22 cellular contexts compared by ENCODE assay signal in genomic region chr1:45141247-45142003, GRCh38.
DNase-seq lines count a peak whose midpoint lies in the region; ATAC-seq, FAIRE-seq and TF ChIP-seq lines count a peak whose summit lies in the region.
"Had no signal": no experiment of that assay in that cellular context is flagged by ENCODE, and none has a peak within 500 bp of the region (broad histone marks: within the 10 kb centered on the region; RNA-seq: fewer than 3 reads in every experiment).

No MANE protein-coding gene starts in this region.

- H3K27me3 ChIP-seq in neural progenitor cell (no peaks in the 10 kb centered on the region), small intestine (ENCODE audit: control insufficient read depth in 2 of 2, insufficient read depth in 2 of 2, low read length in 2 of 2) (no peaks in the 10 kb centered on the region)
- H3K27me3 ChIP-seq: BE2C had no signal

- TF ChIP-seq CTCF in VCaP (conservative IDR thresholded peaks at IDR 0.05) = no peak
- no peak for TF ChIP-seq CTCF in neural progenitor cell (IDR thresholded peaks at IDR 0.05)

- H3K27ac ChIP-seq in VCaP (peak overlapping the region; percentile 74), neural progenitor cell (no peak overlapping the region), small intestine (ENCODE audit: low read depth in 1 of 2, low read length in 1 of 2) (no peak overlapping the region)
- H3K27ac ChIP-seq: HL-60 had no signal

- no peaks in the 10 kb centered on the region for H3K9me3 Mint-ChIP-seq in neural progenitor cell
- no peaks in the 10 kb centered on the region for H3K9me3 Mint-ChIP-seq in activated CD4-positive, alpha-beta memory T cell treated with anti-CD3 and anti-CD28 coated beads for 36 hours
- H3K9me3 Mint-ChIP-seq: CD8-positive, alpha-beta memory T cell had no signal

- intact Hi-C loops in activated CD4-positive, alpha-beta memory T cell treated with anti-CD3 and anti-CD28 coated beads for 36 hours (cut with micrococcal nuclease) = no loop called here

- no peak overlapping the region for H3K27ac Mint-ChIP-seq in neural progenitor cell
- no peak overlapping the region for H3K27ac Mint-ChIP-seq in activated CD4-positive, alpha-beta memory T cell treated with anti-CD3 and anti-CD28 coated beads for 36 hours
- H3K27ac Mint-ChIP-seq: CD4-positive, CD25-positive, alpha-beta regulatory T cell had no signal

- H3K4me2 ChIP-seq in neural progenitor cell = no peak overlapping the region

- no peaks in the 10 kb centered on the region for H3K4me1 Mint-ChIP-seq in neural progenitor cell
- no peaks in the 10 kb centered on the region for H3K4me1 Mint-ChIP-seq in activated CD4-positive, alpha-beta memory T cell treated with anti-CD3 and anti-CD28 coated beads for 36 hours (ENCODE audit: low read depth)

- FAIRE-seq in small intestine (lab: Jason Lieb, UNC) = no peak
- FAIRE-seq: A204.1, G401.6, GM12891, GM18507 had no signal

- H3K27me3 Mint-ChIP-seq in neural progenitor cell (ENCODE audit: insufficient read depth, low read depth) = peaks cover 4% of the 10 kb centered on the region
- no peaks in the 10 kb centered on the region for H3K27me3 Mint-ChIP-seq in activated CD4-positive, alpha-beta memory T cell treated with anti-CD3 and anti-CD28 coated beads for 36 hours

- H3K4me3 ChIP-seq in neural progenitor cell = no peak overlapping the region
- no peak overlapping the region for H3K4me3 ChIP-seq in small intestine (ENCODE audit: low read depth in 1 of 2, low read length in 2 of 2)

- H3K4me3 Mint-ChIP-seq in neural progenitor cell = no peak overlapping the region
- no peak overlapping the region for H3K4me3 Mint-ChIP-seq in activated CD4-positive, alpha-beta memory T cell treated with anti-CD3 and anti-CD28 coated beads for 36 hours
- H3K4me3 Mint-ChIP-seq: CD4-positive, CD25-positive, alpha-beta regulatory T cell; CD8-positive, alpha-beta memory T cell had no signal

- ATAC-seq in GM18873 (IDR thresholded peaks at IDR 0.05; ENCODE audit: low FRiP score, unreplicated experiment) = no peak
- ATAC-seq: HCT116 had no signal

- WGBS in small intestine, 3 donors = 30 to 61% (median 43%) methylated on average over 4 of the region's 4 CpGs

- H4K20me1 ChIP-seq in neural progenitor cell (ENCODE audit: low read depth) = peaks cover 3% of the 10 kb centered on the region

- POLR2A ChIA-PET in activated CD4-positive, alpha-beta memory T cell treated with anti-CD3 and anti-CD28 coated beads for 36 hours (lab: Charles Lee) = no interaction called here

- CTCF ChIA-PET in activated CD4-positive, alpha-beta memory T cell treated with anti-CD3 and anti-CD28 coated beads for 36 hours (lab: Charles Lee) = no interaction called here

- H3K36me3 ChIP-seq in neural progenitor cell (no peaks in the 10 kb centered on the region), small intestine (ENCODE audit: control insufficient read depth in 2 of 2, insufficient read depth in 2 of 2, low read length in 2 of 2) (no peaks in the 10 kb centered on the region)
- H3K36me3 ChIP-seq: BE2C had no signal

- H3K9ac ChIP-seq in neural progenitor cell = peak overlapping the region; percentile 42

- no peaks in the 10 kb centered on the region for H3K36me3 Mint-ChIP-seq in neural progenitor cell
- H3K36me3 Mint-ChIP-seq in activated CD4-positive, alpha-beta memory T cell treated with anti-CD3 and anti-CD28 coated beads for 36 hours = no peaks in the 10 kb centered on the region
- H3K36me3 Mint-ChIP-seq: CD4-positive, CD25-positive, alpha-beta regulatory T cell had no signal

- H3K79me2 ChIP-seq in neural progenitor cell (ENCODE audit: low read depth) = no peaks in the 10 kb centered on the region

- H3K4me1 ChIP-seq in neural progenitor cell (peaks cover 3% of the 10 kb centered on the region), small intestine (ENCODE audit: control insufficient read depth in 2 of 2, insufficient read depth in 1 of 2, low read depth in 1 of 2, low read length in 1 of 2) (peaks cover 0 to 2% of the 10 kb centered on the region in 2 donors)
- H3K4me1 ChIP-seq: BE2C had no signal

- H3K9me3 ChIP-seq in neural progenitor cell (ENCODE audit: low read depth) (no peaks in the 10 kb centered on the region), small intestine (ENCODE audit: control insufficient read depth, low read depth) (no peaks in the 10 kb centered on the region)
- H3K9me3 ChIP-seq: BE2C had no signal

- H3F3A ChIP-seq in neural progenitor cell (ENCODE audit: low read depth) = no peaks in the 10 kb centered on the region

- H2AFZ ChIP-seq in neural progenitor cell (replicated peaks) = no peak overlapping the region

- no peak for DNase-seq in neural progenitor cell (ENCODE audit: low spot score)
- DNase-seq in small intestine = peak; percentile 32
- no peak for DNase-seq in RKO (ENCODE audit: low spot score)
- no peak for DNase-seq in activated CD4-positive, alpha-beta memory T cell treated with anti-CD3 and anti-CD28 coated beads for 36 hours
- DNase-seq: ACHN; BE2C; C1 segment of cervical spinal cord; CD4-positive, CD25-positive, alpha-beta regulatory T cell; CD8-positive, alpha-beta memory T cell; COR-L47; DMS 273 treated with DMSO at 0.1 percent for 48 hours; DMS53; GOT3; H7 had no signal
